In the genomic region with DNA sequence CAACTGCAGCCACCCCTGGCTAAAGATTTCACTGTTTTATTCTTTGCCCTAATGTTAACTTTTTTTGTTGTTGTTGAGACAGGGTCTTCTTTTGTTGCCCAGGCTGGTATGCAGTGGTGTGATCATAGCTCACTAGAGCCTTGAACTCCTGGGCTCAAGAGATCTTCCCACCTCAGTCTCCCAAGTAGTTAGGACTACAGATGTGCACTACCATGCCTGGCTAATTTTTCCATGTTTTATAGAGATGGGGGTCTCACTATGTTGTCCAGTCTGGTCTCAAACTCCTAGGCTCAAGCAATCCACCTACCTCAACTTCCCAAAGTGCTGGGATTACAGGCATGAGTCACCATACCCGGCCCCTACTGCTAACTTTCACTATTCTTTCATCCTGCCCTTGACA, we compare ENCODE assay signal across 3 cellular contexts.
TF ChIP-seq lines count a peak whose summit lies in the region.

No MANE protein-coding gene starts in this region.

TF ChIP-seq in HepG2, 621 proteins besides CTCF, POLR2A, EP300 and RAD21 (continued from another document):
- TF ChIP-seq, protein P1, sequence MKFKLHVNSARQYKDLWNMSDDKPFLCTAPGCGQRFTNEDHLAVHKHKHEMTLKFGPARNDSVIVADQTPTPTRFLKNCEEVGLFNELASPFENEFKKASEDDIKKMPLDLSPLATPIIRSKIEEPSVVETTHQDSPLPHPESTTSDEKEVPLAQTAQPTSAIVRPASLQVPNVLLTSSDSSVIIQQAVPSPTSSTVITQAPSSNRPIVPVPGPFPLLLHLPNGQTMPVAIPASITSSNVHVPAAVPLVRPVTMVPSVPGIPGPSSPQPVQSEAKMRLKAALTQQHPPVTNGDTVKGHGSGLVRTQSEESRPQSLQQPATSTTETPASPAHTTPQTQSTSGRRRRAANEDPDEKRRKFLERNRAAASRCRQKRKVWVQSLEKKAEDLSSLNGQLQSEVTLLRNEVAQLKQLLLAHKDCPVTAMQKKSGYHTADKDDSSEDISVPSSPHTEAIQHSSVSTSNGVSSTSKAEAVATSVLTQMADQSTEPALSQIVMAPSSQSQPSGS (CRISPR knock-in tag; IDR thresholded peaks at IDR 0.05): no peak
- TF ChIP-seq, protein P2, sequence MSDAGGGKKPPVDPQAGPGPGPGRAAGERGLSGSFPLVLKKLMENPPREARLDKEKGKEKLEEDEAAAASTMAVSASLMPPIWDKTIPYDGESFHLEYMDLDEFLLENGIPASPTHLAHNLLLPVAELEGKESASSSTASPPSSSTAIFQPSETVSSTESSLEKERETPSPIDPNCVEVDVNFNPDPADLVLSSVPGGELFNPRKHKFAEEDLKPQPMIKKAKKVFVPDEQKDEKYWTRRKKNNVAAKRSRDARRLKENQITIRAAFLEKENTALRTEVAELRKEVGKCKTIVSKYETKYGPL (CRISPR knock-in tag; IDR thresholded peaks at IDR 0.05): no peak
TF ChIP-seq in HepG2: peak in this region for 1.

TF ChIP-seq in WTC11, 78 proteins besides CTCF, POLR2A, EP300 and RAD21:
- TF ChIP-seq, protein P3, sequence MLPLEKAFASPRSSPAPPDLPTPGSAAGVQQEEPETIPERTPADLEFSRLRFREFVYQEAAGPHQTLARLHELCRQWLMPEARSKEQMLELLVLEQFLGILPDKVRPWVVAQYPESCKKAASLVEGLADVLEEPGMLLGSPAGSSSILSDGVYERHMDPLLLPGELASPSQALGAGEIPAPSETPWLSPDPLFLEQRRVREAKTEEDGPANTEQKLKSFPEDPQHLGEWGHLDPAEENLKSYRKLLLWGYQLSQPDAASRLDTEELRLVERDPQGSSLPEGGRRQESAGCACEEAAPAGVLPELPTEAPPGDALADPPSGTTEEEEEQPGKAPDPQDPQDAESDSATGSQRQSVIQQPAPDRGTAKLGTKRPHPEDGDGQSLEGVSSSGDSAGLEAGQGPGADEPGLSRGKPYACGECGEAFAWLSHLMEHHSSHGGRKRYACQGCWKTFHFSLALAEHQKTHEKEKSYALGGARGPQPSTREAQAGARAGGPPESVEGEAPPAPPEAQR (CRISPR knock-in tag; IDR thresholded peaks at IDR 0.05): no peak
- TF ChIP-seq, protein P4, sequence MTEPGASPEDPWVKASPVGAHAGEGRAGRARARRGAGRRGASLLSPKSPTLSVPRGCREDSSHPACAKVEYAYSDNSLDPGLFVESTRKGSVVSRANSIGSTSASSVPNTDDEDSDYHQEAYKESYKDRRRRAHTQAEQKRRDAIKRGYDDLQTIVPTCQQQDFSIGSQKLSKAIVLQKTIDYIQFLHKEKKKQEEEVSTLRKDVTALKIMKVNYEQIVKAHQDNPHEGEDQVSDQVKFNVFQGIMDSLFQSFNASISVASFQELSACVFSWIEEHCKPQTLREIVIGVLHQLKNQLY (CRISPR knock-in tag; IDR thresholded peaks at IDR 0.05): no peak
- TF ChIP-seq ZNF671 (CRISPR knock-in tag; IDR thresholded peaks at IDR 0.05) (no peak), JAZF1 (CRISPR knock-in tag; IDR thresholded peaks at IDR 0.05) (no peak), ZNF232 (CRISPR knock-in tag; IDR thresholded peaks at IDR 0.05) (no peak), HMGA2 (CRISPR knock-in tag; IDR thresholded peaks at IDR 0.05) (no peak), ZNF121 (CRISPR knock-in tag; IDR thresholded peaks at IDR 0.05) (peak; percentile 40; the same call in 1 of the 2 replicates)

TF ChIP-seq in SK-N-SH, 30 proteins besides CTCF, POLR2A, EP300 and RAD21 (continued from another document):
- TF ChIP-seq YY1 (IDR thresholded peaks at IDR 0.05; ENCODE audit: low read depth): no peak
- no peak for TF ChIP-seq MXI1 (IDR thresholded peaks at IDR 0.05; ENCODE audit: low read depth, low read length)
- TF ChIP-seq, protein P5, sequence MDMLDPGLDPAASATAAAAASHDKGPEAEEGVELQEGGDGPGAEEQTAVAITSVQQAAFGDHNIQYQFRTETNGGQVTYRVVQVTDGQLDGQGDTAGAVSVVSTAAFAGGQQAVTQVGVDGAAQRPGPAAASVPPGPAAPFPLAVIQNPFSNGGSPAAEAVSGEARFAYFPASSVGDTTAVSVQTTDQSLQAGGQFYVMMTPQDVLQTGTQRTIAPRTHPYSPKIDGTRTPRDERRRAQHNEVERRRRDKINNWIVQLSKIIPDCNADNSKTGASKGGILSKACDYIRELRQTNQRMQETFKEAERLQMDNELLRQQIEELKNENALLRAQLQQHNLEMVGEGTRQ (IDR thresholded peaks at IDR 0.05; ENCODE audit: borderline replicate concordance, low read depth, low read length): no peak
- no peak for TF ChIP-seq RCOR1 (IDR thresholded peaks at IDR 0.05; ENCODE audit: low read length)
- TF ChIP-seq TCF12 (IDR thresholded peaks at IDR 0.05): no peak
- TF ChIP-seq SMC3 (IDR thresholded peaks at IDR 0.05; ENCODE audit: low read depth, low read length): no peak
- TF ChIP-seq, protein P6, sequence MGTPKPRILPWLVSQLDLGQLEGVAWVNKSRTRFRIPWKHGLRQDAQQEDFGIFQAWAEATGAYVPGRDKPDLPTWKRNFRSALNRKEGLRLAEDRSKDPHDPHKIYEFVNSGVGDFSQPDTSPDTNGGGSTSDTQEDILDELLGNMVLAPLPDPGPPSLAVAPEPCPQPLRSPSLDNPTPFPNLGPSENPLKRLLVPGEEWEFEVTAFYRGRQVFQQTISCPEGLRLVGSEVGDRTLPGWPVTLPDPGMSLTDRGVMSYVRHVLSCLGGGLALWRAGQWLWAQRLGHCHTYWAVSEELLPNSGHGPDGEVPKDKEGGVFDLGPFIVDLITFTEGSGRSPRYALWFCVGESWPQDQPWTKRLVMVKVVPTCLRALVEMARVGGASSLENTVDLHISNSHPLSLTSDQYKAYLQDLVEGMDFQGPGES (IDR thresholded peaks at IDR 0.05; ENCODE audit: low read depth, low read length): no peak
- no peak for TF ChIP-seq GABPA (IDR thresholded peaks at IDR 0.05; ENCODE audit: low read depth)
- TF ChIP-seq, protein P7, sequence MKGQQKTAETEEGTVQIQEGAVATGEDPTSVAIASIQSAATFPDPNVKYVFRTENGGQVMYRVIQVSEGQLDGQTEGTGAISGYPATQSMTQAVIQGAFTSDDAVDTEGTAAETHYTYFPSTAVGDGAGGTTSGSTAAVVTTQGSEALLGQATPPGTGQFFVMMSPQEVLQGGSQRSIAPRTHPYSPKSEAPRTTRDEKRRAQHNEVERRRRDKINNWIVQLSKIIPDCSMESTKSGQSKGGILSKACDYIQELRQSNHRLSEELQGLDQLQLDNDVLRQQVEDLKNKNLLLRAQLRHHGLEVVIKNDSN (IDR thresholded peaks at IDR 0.05; ENCODE audit: borderline replicate concordance, low read depth): no peak
- no peak for TF ChIP-seq NRF1 (IDR thresholded peaks at IDR 0.05; ENCODE audit: low read depth, low read length)
- TF ChIP-seq, protein P8, sequence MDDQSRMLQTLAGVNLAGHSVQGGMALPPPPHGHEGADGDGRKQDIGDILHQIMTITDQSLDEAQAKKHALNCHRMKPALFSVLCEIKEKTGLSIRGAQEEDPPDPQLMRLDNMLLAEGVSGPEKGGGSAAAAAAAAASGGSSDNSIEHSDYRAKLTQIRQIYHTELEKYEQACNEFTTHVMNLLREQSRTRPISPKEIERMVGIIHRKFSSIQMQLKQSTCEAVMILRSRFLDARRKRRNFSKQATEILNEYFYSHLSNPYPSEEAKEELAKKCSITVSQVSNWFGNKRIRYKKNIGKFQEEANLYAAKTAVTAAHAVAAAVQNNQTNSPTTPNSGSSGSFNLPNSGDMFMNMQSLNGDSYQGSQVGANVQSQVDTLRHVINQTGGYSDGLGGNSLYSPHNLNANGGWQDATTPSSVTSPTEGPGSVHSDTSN (IDR thresholded peaks at IDR 0.05): no peak
- TF ChIP-seq GATA2 (CRISPR knock-in tag; IDR thresholded peaks at IDR 0.05): no peak
- TF ChIP-seq RFX5 (IDR thresholded peaks at IDR 0.05; ENCODE audit: low read length): no peak
- TF ChIP-seq ELF1 (IDR thresholded peaks at IDR 0.05): no peak
- no peak for TF ChIP-seq JUND (IDR thresholded peaks at IDR 0.05)
- no peak for TF ChIP-seq TEAD4 (IDR thresholded peaks at IDR 0.05; ENCODE audit: borderline replicate concordance, insufficient read depth)
- no peak for TF ChIP-seq RXRA (IDR thresholded peaks at IDR 0.05; ENCODE audit: borderline replicate concordance, low read depth)
